Comparison of ENCODE assay signal across 8 cellular contexts in genomic region chr1:16859167-16860041, GRCh38. TPM values are rescaled to one million over a fixed set of nuclear protein-coding genes. Genes with fewer than 3 reads are reported as not detected.
DNase-seq lines count a peak whose midpoint lies in the region; ATAC-seq, FAIRE-seq and TF ChIP-seq lines count a peak whose summit lies in the region.
"Not testable (repeated sequence)": the region's sequence is repeated elsewhere in the genome, so short reads cannot be mapped to it uniquely, and the experiment has no call there.
"Had no signal": no experiment of that assay in that cellular context is flagged by ENCODE, and none has a peak within 500 bp of the region (broad histone marks: within the 10 kb centered on the region; RNA-seq: fewer than 3 reads in every experiment).

No MANE protein-coding gene starts in this region.

- not testable (repeated sequence) for H3F3A ChIP-seq in GM23338 (replicated peaks; ENCODE audit: low read depth)

- not testable (repeated sequence) for H3K9me3 ChIP-seq in HUES64 (ENCODE audit: insufficient read depth, low read depth, low read length); endothelial cell of umbilical vein (replicated peaks; ENCODE audit: control insufficient read depth, insufficient read depth, low read length); iPS-15b (ENCODE audit: control insufficient read depth, insufficient read depth, low read length)

- not testable (repeated sequence) for H3K9me1 ChIP-seq in endothelial cell of umbilical vein (replicated peaks; ENCODE audit: control insufficient read depth, extremely low read depth, insufficient read depth, low read length)

- DNase-seq in GM23338 (ENCODE audit: low spot score) = peak; percentile 39
- not testable (repeated sequence) for DNase-seq in astrocyte of the spinal cord (ENCODE audit: low read depth, low spot score); endothelial cell of umbilical vein (ENCODE audit: low read depth, low spot score); mesothelial cell of epicardium (ENCODE audit: low spot score in 2 of 2, unreplicated experiment in 2 of 2); retinal pigment epithelial cell (ENCODE audit: low read depth)

- H3K4me1 Mint-ChIP-seq in GM23338, mesothelial cell of epicardium: not testable (repeated sequence)

- CTCF ChIA-PET in endothelial cell of umbilical vein (lab: Charles Lee) = not testable (repeated sequence)

- POLR2A ChIA-PET in endothelial cell of umbilical vein (lab: Charles Lee) = not testable (repeated sequence)

- H3K4me2 ChIP-seq in GM23338 = peak overlapping the region; percentile 78
- H3K4me2 ChIP-seq in endothelial cell of umbilical vein (ENCODE audit: insufficient read depth, low read length) = not testable (repeated sequence)

- not testable (repeated sequence) for H3K9me3 Mint-ChIP-seq in GM23338, mesothelial cell of epicardium

- H3K4me3 Mint-ChIP-seq in GM23338 (peak overlapping the region; percentile 92), mesothelial cell of epicardium (peak overlapping the region; percentile 59)

- H3K9me2 ChIP-seq in GM23338 (ENCODE audit: insufficient read depth) = not testable (repeated sequence)

- ATAC-seq in GM23338 = peak; percentile 90

- not testable (repeated sequence) for H3K27ac ChIP-seq in GM23338 (ENCODE audit: low read depth); HUES64 (ENCODE audit: low read depth, low read length); endothelial cell of umbilical vein (ENCODE audit: insufficient read depth, low read depth, low read length)

- H2AFZ ChIP-seq in GM23338 (peak overlapping the region; percentile 92), endothelial cell of umbilical vein (ENCODE audit: low read depth, low read length) (peak overlapping the region; percentile 54)

- not testable (repeated sequence) for H4K20me1 ChIP-seq in GM23338 (replicated peaks; ENCODE audit: insufficient read depth); endothelial cell of umbilical vein (replicated peaks; ENCODE audit: control insufficient read depth, extremely low read depth, insufficient read depth, low read length)

- FAIRE-seq in endothelial cell of umbilical vein (lab: Jason Lieb, UNC) = not testable (repeated sequence)

- H3K4me3 ChIP-seq in GM23338 = peak overlapping the region; percentile 62
- peak overlapping the region; percentile 48 for H3K4me3 ChIP-seq in HUES64 (ENCODE audit: low read length)
- peak overlapping the region; percentile 27 for H3K4me3 ChIP-seq in astrocyte of the spinal cord (ENCODE audit: low read depth, low read length)
- not testable (repeated sequence) for H3K4me3 ChIP-seq in endothelial cell of umbilical vein (replicated peaks in 1 of 3; ENCODE audit: insufficient read depth in 1 of 3, low read depth in 1 of 3, low read length in 3 of 3)
- H3K4me3 ChIP-seq in iPS-15b (ENCODE audit: low read depth, low read length) = peak overlapping the region; percentile 45
- peak overlapping the region; percentile 29 for H3K4me3 ChIP-seq in retinal pigment epithelial cell (ENCODE audit: low read length)

- TF ChIP-seq CTCF in GM23338 (conservative IDR thresholded peaks at IDR 0.05; ENCODE audit: low read depth in 2 of 2); astrocyte of the spinal cord (IDR thresholded peaks at IDR 0.05; ENCODE audit: low read depth, low read length); endothelial cell of umbilical vein (IDR thresholded peaks at IDR 0.05; ENCODE audit: extremely low read depth in 1 of 2, insufficient read depth in 1 of 2, low read depth in 1 of 2, low read length in 2 of 2); mesothelial cell of epicardium (IDR thresholded peaks at IDR 0.05; ENCODE audit: unreplicated experiment); retinal pigment epithelial cell (conservative IDR thresholded peaks at IDR 0.05; ENCODE audit: low read depth, low read length): not testable (repeated sequence)

- H3K4me1 ChIP-seq in GM23338 (ENCODE audit: insufficient read depth); HUES64 (ENCODE audit: insufficient read depth, low read length); endothelial cell of umbilical vein (ENCODE audit: control insufficient read depth, extremely low read depth, insufficient read depth, low read length); iPS-15b (ENCODE audit: control insufficient read depth, insufficient read depth, low read length): not testable (repeated sequence)

- BruUV-seq in endothelial cell of umbilical vein (replicated peaks; lab: Mats Ljungman, UMichigan) = not testable (repeated sequence)

- not testable (repeated sequence) for H3K36me3 ChIP-seq in GM23338 (ENCODE audit: insufficient read depth); HUES64 (ENCODE audit: insufficient read depth, low read length); endothelial cell of umbilical vein (ENCODE audit: control insufficient read depth in 2 of 2, extremely low read depth in 1 of 2, insufficient read depth in 2 of 2, low read length in 2 of 2); iPS-15b (ENCODE audit: control insufficient read depth, insufficient read depth, low read length)

- intact Hi-C loops in endothelial cell of umbilical vein (cut with micrococcal nuclease) = not testable (repeated sequence)

- dilution Hi-C loops in endothelial cell of umbilical vein (cut with MboI; ENCODE audit: extremely low pct_ligation_motif_present, low sequenced_read_pairs) = not testable (repeated sequence)

- not testable (repeated sequence) for H3K27ac Mint-ChIP-seq in GM23338, mesothelial cell of epicardium

- H3K36me3 Mint-ChIP-seq in GM23338 (ENCODE audit: low read depth); mesothelial cell of epicardium: not testable (repeated sequence)

- H3K9ac ChIP-seq in HUES64 (ENCODE audit: low read depth, low read length); endothelial cell of umbilical vein (replicated peaks; ENCODE audit: extremely low read depth, insufficient read depth, low read length); iPS-15b (ENCODE audit: low read depth, low read length): not testable (repeated sequence)

- TF ChIP-seq POLR2A in endothelial cell of umbilical vein (IDR thresholded peaks at IDR 0.05; ENCODE audit: low read depth, low read length) = not testable (repeated sequence)

- in situ Hi-C loops in astrocyte of the spinal cord (cut with HindIII; ENCODE audit: low sequenced_read_pairs) = not testable (repeated sequence)

- H3K27me3 Mint-ChIP-seq in GM23338 (ENCODE audit: insufficient read depth, low read depth, poor library complexity) (peaks cover 15% of the 10 kb centered on the region), mesothelial cell of epicardium (ENCODE audit: low read depth) (peaks cover 22% of the 10 kb centered on the region)

- 8% methylated on average over 6 of the region's 46 CpGs for WGBS in HUES64

- H3K79me2 ChIP-seq in GM23338 (replicated peaks; ENCODE audit: insufficient read depth); endothelial cell of umbilical vein (ENCODE audit: control insufficient read depth, insufficient read depth, low read length): not testable (repeated sequence)

- not testable (repeated sequence) for H3K27me3 ChIP-seq in GM23338 (ENCODE audit: insufficient read depth); HUES64 (ENCODE audit: insufficient read depth, low read length); endothelial cell of umbilical vein (ENCODE audit: control insufficient read depth in 2 of 2, insufficient read depth in 2 of 2, low read length in 2 of 2); iPS-15b (ENCODE audit: control insufficient read depth, insufficient read depth, low read length)

RNA-seq across cellular contexts. Expression of gene RNU1-2, which starts 36.4 kb away (rescaled TPM):
- total RNA-seq in GM23338 (2014; rRNA removed; shearing (Covaris generic)) = under 0.01 TPM in 1 of 2 replicates, not detected in the other
- polyA plus RNA-seq in GM23338 (2016; fragmentation: Nextera tagmentation; extraction: Ambion mirVana) (not detected in 2 replicates), endothelial cell of umbilical vein (under 0.01 and 206 TPM in 2 replicates)
- polyA plus RNA-seq in HUES64 (2013, experiment 1 of 2) = 27,992 TPM
- polyA plus RNA-seq in HUES64 (2013, experiment 2 of 2) = 20,955 TPM
- total RNA-seq in endothelial cell of umbilical vein (1,319 and 2,019 TPM in 2 replicates), mesothelial cell of epicardium (3,774 to 3,945 TPM (median 3,937 TPM) in 3 replicates)
- under 0.01 TPM in 1 of 2 replicates, not detected in the other for polyA plus RNA-seq in endothelial cell of umbilical vein (2011; cell fraction: cytosol; rRNA removed)
- under 0.01 TPM in 2 replicates for polyA plus RNA-seq in endothelial cell of umbilical vein (2011; cell fraction: nucleus; rRNA removed)
- polyA plus RNA-seq in endothelial cell of umbilical vein (2012) = 123 TPM in 1 of 2 replicates, not detected in the other
- polyA minus RNA-seq in endothelial cell of umbilical vein = 9,566 and 13,963 TPM in 2 replicates
- polyA minus RNA-seq in endothelial cell of umbilical vein (2011; cell fraction: cytosol; rRNA and poly(A)+ RNA removed) = 46,668 TPM
- polyA minus RNA-seq in endothelial cell of umbilical vein (2011; cell fraction: nucleus; rRNA and poly(A)+ RNA removed) = 60,677 and 87,675 TPM in 2 replicates
- polyA plus RNA-seq: CD4-positive, alpha-beta memory T cell had no signal

Comparison
In these comparisons a context has a peak if more than half of its experiments do, and no peak if none do; other contexts are left out.
1. RNA of gene RNU1-2, which starts 36.4 kb away (total RNA-seq): 3,774 to 3,945 TPM in mesothelial cell of epicardium and 1,319 to 2,019 TPM in endothelial cell of umbilical vein; under 0.01 TPM in GM23338; every median in the first group is over 1,000 times any median in the second.